Comparison of ENCODE assay signal across 22 cellular contexts in genomic region chr10:122363722-122364463, GRCh38. TPM values are rescaled to one million over a fixed set of nuclear protein-coding genes. Genes with fewer than 3 reads are reported as not detected.
DNase-seq lines count a peak whose midpoint lies in the region; ATAC-seq, FAIRE-seq and TF ChIP-seq lines count a peak whose summit lies in the region.
"Had no signal": no experiment of that assay in that cellular context is flagged by ENCODE, and none has a peak within 500 bp of the region (broad histone marks: within the 10 kb centered on the region; RNA-seq: fewer than 3 reads in every experiment).

No MANE protein-coding gene starts in this region.

- H3K9me3 ChIP-seq in right atrium auricular region, result no peaks in the 10 kb centered on the region
- H3K9me3 ChIP-seq: HAP-1 had no signal

- ATAC-seq in GM21381 (IDR thresholded peaks at IDR 0.05; ENCODE audit: unreplicated experiment) (no peak), GM21619 (IDR thresholded peaks at IDR 0.05; ENCODE audit: unreplicated experiment) (no peak)

- peak; percentile 88 for FAIRE-seq in bronchial epithelial cell (lab: Jason Lieb, UNC)
- FAIRE-seq: colon, endometrium, RCC 7860, urothelium cell line had no signal

- H3K27ac ChIP-seq in right atrium auricular region, result no peak overlapping the region
- H3K27ac ChIP-seq: 22Rv1 had no signal

- DNase-seq in DMS79 treated with DMSO at 0.1 percent for 48 hours (lab: John Stamatoyannopoulos, UW), result peak; percentile 21
- no peak for DNase-seq in DMS79 (lab: John Stamatoyannopoulos, UW)
- DNase-seq in bronchial epithelial cell (ENCODE audit: low read depth), result peak; percentile 86
- DNase-seq in right atrium auricular region (ENCODE audit: low spot score), result peak; percentile 57
- DNase-seq in stimulated activated CD8-positive, alpha-beta memory T cell treated with anti-CD3 and anti-CD28 coated beads, Interleukin-4, amount 100 ng/mL, for 48 hours, result peak; percentile 6
- DNase-seq in NCI-H2107 treated with DMSO at 0.1 percent for 48 hours (lab: John Stamatoyannopoulos, UW; ENCODE audit: unreplicated experiment), result no peak
- DNase-seq: activated CD4-positive, CD25-positive, alpha-beta regulatory T cell treated with anti-CD3 and anti-CD28 coated beads, Interleukin-2, amount 50 U/mL, for 72 hours; AML-193; CD8-positive, alpha-beta memory T cell; left cardiac atrium; NCI-H1092; NCI-H1930; NCI-H510A; NK-92 treated with Interleukin-12 subunit alpha and Interleukin-12 subunit beta, amount 100 ng/mL, for 24 hours had no signal

- H3K4me1 ChIP-seq in right atrium auricular region, result no peaks in the 10 kb centered on the region
- H3K4me1 ChIP-seq: HAP-1 had no signal

- TF ChIP-seq CTCF in bronchial epithelial cell (IDR thresholded peaks at IDR 0.05; ENCODE audit: insufficient read depth, low read length, severe bottlenecking), result no peak
- TF ChIP-seq CTCF in right atrium auricular region (IDR thresholded peaks at IDR 0.05), result no peak

- H3K36me3 ChIP-seq in bronchial epithelial cell (ENCODE audit: control insufficient read depth, insufficient read depth, low read length) (no peaks in the 10 kb centered on the region), right atrium auricular region (no peaks in the 10 kb centered on the region)
- H3K36me3 ChIP-seq: HAP-1 had no signal

- H3K27me3 ChIP-seq in bronchial epithelial cell (ENCODE audit: control insufficient read depth, insufficient read depth, low read length), result no peaks in the 10 kb centered on the region
- no peaks in the 10 kb centered on the region for H3K27me3 ChIP-seq in right atrium auricular region

- H3K4me3 ChIP-seq in bronchial epithelial cell (ENCODE audit: low read depth, low read length) (no peak overlapping the region), right atrium auricular region (no peak overlapping the region)
- H3K4me3 ChIP-seq: HAP-1 had no signal

RNA-seq across cellular contexts. Expression of gene PLEKHA1, which starts 10.6 kb away (rescaled TPM):
- total RNA-seq in bronchial epithelial cell (35.3 and 38.9 TPM in 2 replicates), right atrium auricular region (10 to 100 TPM; 28.9 to 31.6 TPM)

Comparison
In these comparisons a context has a peak if more than half of its experiments do, and no peak if none do; other contexts are left out.
1. DNase-seq: peak in DMS79 treated with DMSO at 0.1 percent for 48 hours (single experiment), bronchial epithelial cell (single experiment), right atrium auricular region (single experiment) and stimulated activated CD8-positive, alpha-beta memory T cell treated with anti-CD3 and anti-CD28 coated beads, Interleukin-4, amount 100 ng/mL, for 48 hours (single experiment); none in DMS79 (single experiment) and NCI-H2107 treated with DMSO at 0.1 percent for 48 hours (single experiment).